ENCODE assay signal across 24 cellular contexts in genomic region chr14:60506985-60507829, GRCh38. TPM values are rescaled to one million over a fixed set of nuclear protein-coding genes. Genes with fewer than 3 reads are reported as not detected.
DNase-seq lines count a peak whose midpoint lies in the region; ATAC-seq and TF ChIP-seq lines count a peak whose summit lies in the region.
"Had no signal": no experiment of that assay in that cellular context is flagged by ENCODE, and none has a peak within 500 bp of the region (broad histone marks: within the 10 kb centered on the region; RNA-seq: fewer than 3 reads in every experiment).

No MANE protein-coding gene starts in this region.

- no peaks in the 10 kb centered on the region for H3K36me3 Mint-ChIP-seq in activated CD4-positive, alpha-beta T cell treated with anti-CD3 and anti-CD28 coated beads, Interleukin-2, amount 10 ng/mL, durations not matched to agents 7 days and 5 days (ENCODE audit: low read depth)
- peaks cover 4% of the 10 kb centered on the region for H3K36me3 Mint-ChIP-seq in activated T-helper 2 cell treated with anti-CD3 and anti-CD28 coated beads, Interferon-gamma antibody, Interleukin-2, Interleukin-4, amounts not matched to agents 10 μg/mL and 5 μg/mL and 100 μg/mL, durations not matched to agents 14 hours and 24 hours and 36 hours (ENCODE audit: low read depth)
- no peaks in the 10 kb centered on the region for H3K36me3 Mint-ChIP-seq in type B pancreatic cell
- H3K36me3 Mint-ChIP-seq: T-cell had no signal

- H3K4me3 ChIP-seq in iPS-20b (ENCODE audit: low read length), result peak overlapping the region; percentile 29; the same call in 1 of the 2 replicates
- H3K4me3 ChIP-seq in gastroesophageal sphincter, result no peak overlapping the region
- H3K4me3 ChIP-seq: ascending aorta, left ventricle myocardium inferior, upper lobe of right lung had no signal

- H3K4me3 Mint-ChIP-seq in activated CD4-positive, alpha-beta T cell treated with anti-CD3 and anti-CD28 coated beads, Interleukin-2, amount 10 ng/mL, durations not matched to agents 7 days and 5 days, result no peak overlapping the region
- no peak overlapping the region for H3K4me3 Mint-ChIP-seq in activated T-helper 2 cell treated with anti-CD3 and anti-CD28 coated beads, Interferon-gamma antibody, Interleukin-2, Interleukin-4, amounts not matched to agents 10 μg/mL and 5 μg/mL and 100 μg/mL, durations not matched to agents 14 hours and 24 hours and 36 hours (ENCODE audit: low read depth)
- H3K4me3 Mint-ChIP-seq in type B pancreatic cell, result peak overlapping the region; percentile 58
- H3K4me3 Mint-ChIP-seq: activated naive CD4-positive, alpha-beta T cell treated with anti-CD3 and anti-CD28 coated beads for 36 hours; B cell; HFFc6 had no signal

- TF ChIP-seq EP300 in gastroesophageal sphincter (IDR thresholded peaks at IDR 0.05), result no peak

- H3K27me3 Mint-ChIP-seq in activated CD4-positive, alpha-beta T cell treated with anti-CD3 and anti-CD28 coated beads, Interleukin-2, amount 10 ng/mL, durations not matched to agents 7 days and 5 days, result peaks cover 86% of the 10 kb centered on the region
- peaks cover 81% of the 10 kb centered on the region for H3K27me3 Mint-ChIP-seq in activated T-helper 2 cell treated with anti-CD3 and anti-CD28 coated beads, Interferon-gamma antibody, Interleukin-2, Interleukin-4, amounts not matched to agents 10 μg/mL and 5 μg/mL and 100 μg/mL, durations not matched to agents 14 hours and 24 hours and 36 hours (ENCODE audit: low read depth)
- peaks cover 99% of the 10 kb centered on the region for H3K27me3 Mint-ChIP-seq in type B pancreatic cell

- DNase-seq in activated CD4-positive, alpha-beta T cell treated with anti-CD3 and anti-CD28 coated beads, Interleukin-2, amount 10 ng/mL, durations not matched to agents 7 days and 5 days, result no peak
- DNase-seq in activated CD4-positive, alpha-beta T cell treated with anti-CD3 and anti-CD28 coated beads for 1 hour, result no peak
- no peak for DNase-seq in activated T-helper 2 cell treated with anti-CD3 and anti-CD28 coated beads, Interferon-gamma antibody, Interleukin-2, Interleukin-4, amounts not matched to agents 10 μg/mL and 5 μg/mL and 100 μg/mL, durations not matched to agents 14 hours and 24 hours and 36 hours (ENCODE audit: low spot score)
- DNase-seq in type B pancreatic cell (ENCODE audit: extremely low spot score, unreplicated experiment) (no peak), amygdala (lab: John Stamatoyannopoulos, UW) (no peak), activated gamma-delta T cell (lab: John Stamatoyannopoulos, UW) (no peak)
- DNase-seq: activated naive CD4-positive, alpha-beta T cell treated with anti-CD3 and anti-CD28 coated beads for 36 hours; cerebellar nuclear complex; DND-41; foreskin melanocyte; HFFc6; left ventricle myocardium inferior; NCI-H1436 treated with DMSO at 0.1 percent for 48 hours; NCI-H774; OCI-M1; SHP77; T-cell; upper lobe of right lung had no signal

- H3K27ac ChIP-seq in iPS-20b (ENCODE audit: low read length) (no peak overlapping the region), gastroesophageal sphincter (no peak overlapping the region)
- H3K27ac ChIP-seq: ascending aorta, left ventricle myocardium inferior, upper lobe of right lung had no signal

- peaks cover 2% of the 10 kb centered on the region for H3K9me3 Mint-ChIP-seq in activated CD4-positive, alpha-beta T cell treated with anti-CD3 and anti-CD28 coated beads, Interleukin-2, amount 10 ng/mL, durations not matched to agents 7 days and 5 days
- no peaks in the 10 kb centered on the region for H3K9me3 Mint-ChIP-seq in activated T-helper 2 cell treated with anti-CD3 and anti-CD28 coated beads, Interferon-gamma antibody, Interleukin-2, Interleukin-4, amounts not matched to agents 10 μg/mL and 5 μg/mL and 100 μg/mL, durations not matched to agents 14 hours and 24 hours and 36 hours
- no peaks in the 10 kb centered on the region for H3K9me3 Mint-ChIP-seq in type B pancreatic cell
- H3K9me3 Mint-ChIP-seq: activated naive CD4-positive, alpha-beta T cell treated with anti-CD3 and anti-CD28 coated beads for 36 hours; T-cell had no signal

- H3K9ac ChIP-seq in iPS-20b (ENCODE audit: low read depth, low read length), result no peak overlapping the region

- CTCF ChIA-PET in activated CD4-positive, alpha-beta T cell treated with anti-CD3 and anti-CD28 coated beads, Interleukin-2, amount 10 ng/mL, durations not matched to agents 7 days and 5 days (lab: Charles Lee), result no interaction called here

- H3K4me1 ChIP-seq in iPS-20b (ENCODE audit: insufficient read depth, low read length), result peaks cover 31% of the 10 kb centered on the region
- peaks cover 0 to 48% (median 21%) of the 10 kb centered on the region in 3 donors for H3K4me1 ChIP-seq in gastroesophageal sphincter

- ATAC-seq in gastroesophageal sphincter, result no peak
- ATAC-seq: T-cell, upper lobe of right lung had no signal

- TF ChIP-seq CTCF in type B pancreatic cell (conservative IDR thresholded peaks at IDR 0.05) (no peak), gastroesophageal sphincter (IDR thresholded peaks at IDR 0.05) (no peak)

- peak overlapping the region; percentile 73 for H3K27ac Mint-ChIP-seq in activated CD4-positive, alpha-beta T cell treated with anti-CD3 and anti-CD28 coated beads, Interleukin-2, amount 10 ng/mL, durations not matched to agents 7 days and 5 days
- H3K27ac Mint-ChIP-seq in activated T-helper 2 cell treated with anti-CD3 and anti-CD28 coated beads, Interferon-gamma antibody, Interleukin-2, Interleukin-4, amounts not matched to agents 10 μg/mL and 5 μg/mL and 100 μg/mL, durations not matched to agents 14 hours and 24 hours and 36 hours, result peak overlapping the region; percentile 22
- no peak overlapping the region for H3K27ac Mint-ChIP-seq in type B pancreatic cell
- H3K27ac Mint-ChIP-seq: activated naive CD4-positive, alpha-beta T cell treated with anti-CD3 and anti-CD28 coated beads for 36 hours; B cell; HFFc6; T-cell had no signal

- POLR2A ChIA-PET in activated CD4-positive, alpha-beta T cell treated with anti-CD3 and anti-CD28 coated beads, Interleukin-2, amount 10 ng/mL, durations not matched to agents 7 days and 5 days (lab: Charles Lee), result no interaction called here

- TF ChIP-seq POLR2A in gastroesophageal sphincter (IDR thresholded peaks at IDR 0.05), result no peak

- H3K36me3 ChIP-seq in iPS-20b (ENCODE audit: insufficient read depth, low read depth, low read length) (no peaks in the 10 kb centered on the region), gastroesophageal sphincter (no peaks in the 10 kb centered on the region)
- H3K36me3 ChIP-seq: ascending aorta, left ventricle myocardium inferior, upper lobe of right lung had no signal

- intact Hi-C loops in activated T-helper 2 cell treated with anti-CD3 and anti-CD28 coated beads, Interferon-gamma antibody, Interleukin-2, Interleukin-4, amounts not matched to agents 10 μg/mL and 5 μg/mL and 100 μg/mL, durations not matched to agents 14 hours and 24 hours and 36 hours (cut with micrococcal nuclease), result no loop called here

- WGBS in gastroesophageal sphincter (ENCODE audit: low coverage in 1 of 2), 2 donors, result 8 to 9% methylated on average over 29 to 32 of the region's 48 CpGs

- H3K4me1 Mint-ChIP-seq in activated CD4-positive, alpha-beta T cell treated with anti-CD3 and anti-CD28 coated beads, Interleukin-2, amount 10 ng/mL, durations not matched to agents 7 days and 5 days, result peaks cover 9% of the 10 kb centered on the region
- H3K4me1 Mint-ChIP-seq in activated T-helper 2 cell treated with anti-CD3 and anti-CD28 coated beads, Interferon-gamma antibody, Interleukin-2, Interleukin-4, amounts not matched to agents 10 μg/mL and 5 μg/mL and 100 μg/mL, durations not matched to agents 14 hours and 24 hours and 36 hours (ENCODE audit: low read depth), result no peaks in the 10 kb centered on the region
- H3K4me1 Mint-ChIP-seq in type B pancreatic cell (ENCODE audit: unreplicated experiment), result peaks cover 3% of the 10 kb centered on the region

- H3K27me3 ChIP-seq in iPS-20b (ENCODE audit: insufficient read depth, low read length) (peaks cover 100% of the 10 kb centered on the region), gastroesophageal sphincter (peaks cover 99% of the 10 kb centered on the region)

- peaks cover 9% of the 10 kb centered on the region for H3K9me3 ChIP-seq in iPS-20b (ENCODE audit: insufficient read depth, low read depth, low read length)
- H3K9me3 ChIP-seq in gastroesophageal sphincter, result no peaks in the 10 kb centered on the region
- H3K9me3 ChIP-seq: ascending aorta, left ventricle myocardium inferior, upper lobe of right lung had no signal

RNA-seq across cellular contexts. Expression of gene SIX6, which starts 1.7 kb away (rescaled TPM):
- not detected for total RNA-seq in activated CD4-positive, alpha-beta T cell treated with anti-CD3 and anti-CD28 coated beads, Interleukin-2, amount 10 ng/mL, durations not matched to agents 7 days and 5 days
- total RNA-seq in activated T-helper 2 cell treated with anti-CD3 and anti-CD28 coated beads, Interferon-gamma antibody, Interleukin-2, Interleukin-4, amounts not matched to agents 10 μg/mL and 5 μg/mL and 100 μg/mL, durations not matched to agents 14 hours and 24 hours and 36 hours, result not detected in 2 replicates
- total RNA-seq in type B pancreatic cell (ENCODE audit: low replicate concordance) (not detected in 2 replicates), gastroesophageal sphincter (not detected)
- total RNA-seq: A172; activated naive CD4-positive, alpha-beta T cell treated with anti-CD3 and anti-CD28 coated beads for 36 hours; ascending aorta; B cell; HFFc6; left ventricle myocardium inferior; MCF 10A; T-cell; upper lobe of right lung had no signal

RNA-seq across cellular contexts. Expression of gene C14orf39, which starts 21.3 kb away (rescaled TPM):
- total RNA-seq in activated CD4-positive, alpha-beta T cell treated with anti-CD3 and anti-CD28 coated beads, Interleukin-2, amount 10 ng/mL, durations not matched to agents 7 days and 5 days, result not detected
- not detected in 2 replicates for total RNA-seq in activated T-helper 2 cell treated with anti-CD3 and anti-CD28 coated beads, Interferon-gamma antibody, Interleukin-2, Interleukin-4, amounts not matched to agents 10 μg/mL and 5 μg/mL and 100 μg/mL, durations not matched to agents 14 hours and 24 hours and 36 hours
- total RNA-seq in type B pancreatic cell (ENCODE audit: low replicate concordance) (0.19 and 0.80 TPM in 2 replicates), gastroesophageal sphincter (1 to 10 TPM in 1 of 4 donors, under 1 TPM in 1, not detected in 2; 0.31 to 1.1 TPM)
- total RNA-seq: A172; activated naive CD4-positive, alpha-beta T cell treated with anti-CD3 and anti-CD28 coated beads for 36 hours; B cell; HFFc6; left ventricle myocardium inferior; MCF 10A; T-cell; upper lobe of right lung had no signal
